8 cellular contexts compared by ENCODE assay signal in the genomic region with DNA sequence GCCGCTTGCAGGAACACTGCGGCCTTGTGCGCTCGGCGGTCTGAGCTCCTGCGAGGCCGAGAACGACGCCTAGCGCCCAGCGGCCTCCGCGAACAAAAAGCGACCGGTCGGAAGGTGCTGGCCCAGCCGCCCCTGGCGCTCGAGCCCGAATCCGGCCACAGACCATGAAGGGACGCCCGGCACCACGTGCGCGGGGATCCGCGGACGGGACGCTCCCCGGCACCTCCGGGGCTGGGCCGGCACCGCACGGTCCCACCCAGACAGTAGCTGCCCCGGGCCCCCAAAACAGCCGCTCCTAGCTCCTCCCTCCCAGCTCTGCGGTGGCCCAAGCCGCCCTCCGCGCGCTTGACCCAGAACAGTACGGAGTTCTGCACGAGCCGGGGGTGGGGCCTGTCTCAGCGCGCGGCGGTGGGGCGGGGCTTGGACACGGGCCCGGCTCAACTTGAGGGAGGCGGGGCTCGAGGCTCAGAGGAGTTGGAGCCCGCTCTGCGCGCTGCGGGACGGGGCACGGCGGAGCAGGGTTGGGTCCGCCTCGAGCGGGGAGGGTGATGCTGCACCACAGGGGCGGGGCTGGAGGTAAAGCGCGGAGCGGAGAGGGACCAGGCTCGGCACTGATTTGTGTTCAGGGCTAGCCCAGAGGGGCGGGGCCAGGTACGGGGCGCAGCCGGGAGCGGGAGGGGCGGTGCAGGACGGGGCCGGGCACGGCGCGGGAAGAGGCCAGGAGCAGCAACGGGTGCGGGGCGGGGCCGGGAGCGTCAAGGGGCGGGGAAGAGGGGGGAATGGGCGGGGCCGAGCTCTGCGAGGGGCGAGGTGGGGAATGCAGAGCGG. TPM values are rescaled to one million over a fixed set of nuclear protein-coding genes. Genes with fewer than 3 reads are reported as not detected.
DNase-seq lines count a peak whose midpoint lies in the region; ATAC-seq and TF ChIP-seq lines count a peak whose summit lies in the region.

No MANE protein-coding gene starts in this region.

- peak overlapping the region; percentile 89 for H3K9ac ChIP-seq in GM23248

- peak; percentile 94 to 95 for ATAC-seq in natural killer cell treated with Interleukin-12 subunit alpha and Interleukin-12 subunit beta and Interleukin-15 and Interleukin-18, amount 100 ng/mL, for 72 hours

- H3K27ac ChIP-seq in GM23248 (peak overlapping the region; percentile 79), RWPE1 (peak overlapping the region; percentile 96)

- peaks cover 11% of the 10 kb centered on the region for H3F3A ChIP-seq in GM23248 (ENCODE audit: insufficient read depth)

- no peaks in the 10 kb centered on the region for H3K36me3 Mint-ChIP-seq in natural killer cell treated with Interleukin-12 subunit alpha and Interleukin-12 subunit beta and Interleukin-15 and Interleukin-18, amount 100 ng/mL, for 72 hours

- H3K27ac Mint-ChIP-seq in natural killer cell treated with Interleukin-12 subunit alpha and Interleukin-12 subunit beta and Interleukin-15 and Interleukin-18, amount 100 ng/mL, for 72 hours, result peak overlapping the region; percentile 21 to 74

- no peaks in the 10 kb centered on the region for H3K9me3 ChIP-seq in GM23248 (ENCODE audit: low read depth)

- H3K4me1 ChIP-seq in GM23248 (ENCODE audit: insufficient read depth), result peaks cover 4% of the 10 kb centered on the region; the same call in 1 of the 2 replicates

- CTCF ChIA-PET in RWPE1 (lab: Yijun Ruan, JAX), result interaction anchor here (0.7 to 1.4 kb wide), 4 partner anchors 14 to 58 kb away, joined by 3 to 7 read pairs (median 4); no protein-coding TSS in a partner anchor

- peaks cover 11 to 12% of the 10 kb centered on the region in 2 donors for H3K4me1 Mint-ChIP-seq in natural killer cell treated with Interleukin-12 subunit alpha and Interleukin-12 subunit beta and Interleukin-15 and Interleukin-18, amount 100 ng/mL, for 72 hours (ENCODE audit: low read depth in 2 of 2)

- in situ Hi-C loops in GM23248 (cut with MboI), result no loop called here

- peak overlapping the region; percentile 78 for H3K4me2 ChIP-seq in GM23248 (ENCODE audit: unreplicated experiment)

- peak overlapping the region; percentile 86 for H2AFZ ChIP-seq in GM23248

- H3K27me3 Mint-ChIP-seq in natural killer cell treated with Interleukin-12 subunit alpha and Interleukin-12 subunit beta and Interleukin-15 and Interleukin-18, amount 100 ng/mL, for 72 hours, result no peaks in the 10 kb centered on the region

- WGBS in GM23248 (ENCODE audit: low coverage in 1 of 2, low lambda C conversion rate in 2 of 2, missing lambda C conversion rate in 2 of 2), 2 experiments, result 1% methylated on average over 35 to 88 of the region's 91 CpGs

- no peaks in the 10 kb centered on the region for H4K20me1 ChIP-seq in GM23248 (ENCODE audit: insufficient read depth)

- DNase-seq in EL (peak; percentile 98), GM23248 (peak; percentile 98), Kasumi-1 (lab: John Stamatoyannopoulos, UW) (peak; percentile 95), RWPE1 (ENCODE audit: low spot score) (peak; percentile 99), fibroblast of pulmonary artery (ENCODE audit: low read depth) (peak; percentile 99)
- peak; percentile 94 for DNase-seq in activated T-helper 9 cell treated with anti-CD3 and anti-CD28 coated beads, Interleukin-2, amount 50 U/mL, for 16 hours (ENCODE audit: low read depth)
- peak; percentile 97 for DNase-seq in natural killer cell treated with Interleukin-12 subunit alpha and Interleukin-12 subunit beta and Interleukin-15 and Interleukin-18, amount 100 ng/mL, for 72 hours (ENCODE audit: low spot score)
- peak; percentile 99 for DNase-seq in stimulated activated naive CD4-positive, alpha-beta T cell treated with Interleukin-2 at 50 U/mL for 16 hours (lab: John Stamatoyannopoulos, UW)

- TF ChIP-seq CTCF in RWPE1 (conservative IDR thresholded peaks at IDR 0.05; ENCODE audit: low read depth) (no peak), fibroblast of pulmonary artery (IDR thresholded peaks at IDR 0.05; ENCODE audit: low read length, missing control alignments) (peak; percentile 3)

- POLR2A ChIA-PET in RWPE1 (lab: Yijun Ruan, JAX; ENCODE audit: low non-redundant PET), result interaction anchor here (0.5 to 1.7 kb wide), 9 partner anchors 19 to 318 kb away, joined by 3 to 5 read pairs (median 3); no protein-coding TSS in a partner anchor

- no peaks in the 10 kb centered on the region for H3K79me2 ChIP-seq in GM23248 (ENCODE audit: insufficient read depth)

- no peaks in the 10 kb centered on the region for H3K9me3 Mint-ChIP-seq in natural killer cell treated with Interleukin-12 subunit alpha and Interleukin-12 subunit beta and Interleukin-15 and Interleukin-18, amount 100 ng/mL, for 72 hours

- no peaks in the 10 kb centered on the region for H3K9me2 ChIP-seq in GM23248 (ENCODE audit: insufficient read depth)

- H3K4me3 ChIP-seq in GM23248, result peak overlapping the region; percentile 75
- peak overlapping the region; percentile 57 for H3K4me3 ChIP-seq in fibroblast of pulmonary artery (replicated peaks; ENCODE audit: low read depth, low read length)

- no peaks in the 10 kb centered on the region for H3K36me3 ChIP-seq in GM23248 (ENCODE audit: low read depth)

- H3K4me3 Mint-ChIP-seq in natural killer cell treated with Interleukin-12 subunit alpha and Interleukin-12 subunit beta and Interleukin-15 and Interleukin-18, amount 100 ng/mL, for 72 hours, result peak overlapping the region; percentile 90

- no peaks in the 10 kb centered on the region for H3K27me3 ChIP-seq in GM23248 (replicated peaks; ENCODE audit: insufficient read depth)

RNA-seq across cellular contexts. Expression of a gene that starts 0.5 kb away (rescaled TPM):
- total RNA-seq in GM23248 (2014; rRNA removed; shearing (Covaris generic)), result 11.1 and 13.0 TPM in 2 replicates
- polyA plus RNA-seq in GM23248 (2016; fragmentation: Nextera tagmentation; extraction: Ambion mirVana), result 8.0 and 8.1 TPM in 2 replicates
- total RNA-seq in natural killer cell treated with Interleukin-12 subunit alpha and Interleukin-12 subunit beta and Interleukin-15 and Interleukin-18, amount 100 ng/mL, for 72 hours, result 10 to 100 TPM in 1 of 2 donors, 1 to 10 TPM in 1; 8.6 to 12.0 TPM

Comparison
In these comparisons a context has a peak if more than half of its experiments do, and no peak if none do; other contexts are left out.
1. Peak in every context shown above with its lines: DNase-seq, ATAC-seq, H3K4me3 ChIP-seq and H3K27ac ChIP-seq.